In genomic region chr6:43052225-43052841, GRCh38 we compare ENCODE assay signal across 8 cellular contexts. TPM values are rescaled to one million over a fixed set of nuclear protein-coding genes. Genes with fewer than 3 reads are reported as not detected.
A peak's percentile ranks its signal among the peaks of the same experiment; 100 is the strongest.
DNase-seq lines count a peak whose midpoint lies in the region; ATAC-seq and TF ChIP-seq lines count a peak whose summit lies in the region.

No MANE protein-coding gene starts in this region.

- H3K4me1 Mint-ChIP-seq in IgD-negative memory B cell = peaks cover 10 to 23% (median 19%) of the 10 kb centered on the region in 3 donors
- H3K4me1 Mint-ChIP-seq in naive B cell = peaks cover 16 to 42% (median 36%) of the 10 kb centered on the region in 3 donors

- H3K27ac ChIP-seq in ACC112 (ENCODE audit: low read depth, low read length) = no peak overlapping the region
- H3K27ac ChIP-seq in breast epithelium = peak overlapping the region; percentile 82 to 96

- DNase-seq in breast epithelium (ENCODE audit: low spot score in 2 of 2) (no peak), naive B cell (no peak), NCI-H1105 treated with DMSO at 0.1 percent for 48 hours (lab: John Stamatoyannopoulos, UW) (no peak), NCI-H345 treated with DMSO at 0.1 percent for 48 hours (lab: John Stamatoyannopoulos, UW; ENCODE audit: unreplicated experiment) (no peak)

- no peak for TF ChIP-seq POLR2A in breast epithelium (IDR thresholded peaks at IDR 0.05)

- peaks cover 28% of the 10 kb centered on the region for H3K79me2 ChIP-seq in ACC112 (ENCODE audit: control insufficient read depth, insufficient read depth, low read length, unreplicated experiment)

- no peak overlapping the region for H2AFZ ChIP-seq in ACC112 (ENCODE audit: low read length, unreplicated experiment)

- TF ChIP-seq CTCF in breast epithelium (IDR thresholded peaks at IDR 0.05) = no peak

- H3K9me3 Mint-ChIP-seq in IgD-negative memory B cell (no peaks in the 10 kb centered on the region), naive B cell (no peaks in the 10 kb centered on the region)

- H3K27ac Mint-ChIP-seq in IgD-negative memory B cell (peak overlapping the region; percentile 90 to 96 (median 92)), naive B cell (peak overlapping the region; percentile 55 to 98 (median 91))

- H3K27me3 Mint-ChIP-seq in IgD-negative memory B cell (no peaks in the 10 kb centered on the region), naive B cell (no peaks in the 10 kb centered on the region)

- H3K4me3 Mint-ChIP-seq in IgD-negative memory B cell (peak overlapping the region; percentile 89 to 99 (median 94)), naive B cell (peak overlapping the region; percentile 51 to 95 (median 94))

- H3K4me3 ChIP-seq in ACC112 (ENCODE audit: low read depth, low read length) = peak overlapping the region; percentile 88
- H3K4me3 ChIP-seq in breast epithelium = peak overlapping the region in 2 of 3 donors; percentile 60 to 88

- H3K36me3 ChIP-seq in ACC112 (ENCODE audit: insufficient read depth, low read length) (peaks cover 10% of the 10 kb centered on the region; the same call in 1 of the 2 replicates), breast epithelium (no peaks in the 10 kb centered on the region)

- intact Hi-C loops in breast epithelium (cut with DNase I; ENCODE audit: low total_unique reads) = no loop called here

- H3K36me3 Mint-ChIP-seq in IgD-negative memory B cell (no peaks in the 10 kb centered on the region), naive B cell (peaks cover 0 to 5% of the 10 kb centered on the region in 2 donors)

- ATAC-seq in naive B cell (ENCODE audit: low read depth in 2 of 2) = no peak
- ATAC-seq in GM21717 (IDR thresholded peaks at IDR 0.05; ENCODE audit: unreplicated experiment) = no peak
- no peak for ATAC-seq in GM19463 (IDR thresholded peaks at IDR 0.05; ENCODE audit: unreplicated experiment)

- H3K9me3 ChIP-seq in breast epithelium = no peaks in the 10 kb centered on the region

- H3K27me3 ChIP-seq in ACC112 (ENCODE audit: insufficient read depth, low read length) = no peaks in the 10 kb centered on the region
- no peaks in the 10 kb centered on the region for H3K27me3 ChIP-seq in breast epithelium

- H3K4me1 ChIP-seq in ACC112 (ENCODE audit: control insufficient read depth, insufficient read depth, low read length, unreplicated experiment) = peaks cover 26% of the 10 kb centered on the region
- H3K4me1 ChIP-seq in breast epithelium = peaks cover 0 to 9% of the 10 kb centered on the region in 2 donors

RNA-seq across cellular contexts. Expression of gene CUL7, which starts 1.3 kb away (rescaled TPM):
- polyA plus RNA-seq in IgD-negative memory B cell (5.3 TPM), naive B cell (ENCODE audit: low read depth in 6 of 6) (1 to 10 TPM; 3.1 to 6.4 (median 4.4) TPM)
- total RNA-seq in breast epithelium = 10 to 100 TPM; 12.6 to 21.4 (median 19.3) TPM

RNA-seq across cellular contexts. Expression of gene MRPL2, which starts 6.9 kb away (rescaled TPM):
- polyA plus RNA-seq in IgD-negative memory B cell (50.5 TPM), naive B cell (ENCODE audit: low read depth in 6 of 6) (10 to 100 TPM; 27.2 to 61.1 (median 42.3) TPM)
- 10 to 100 TPM; 17.9 to 32.1 (median 29.1) TPM for total RNA-seq in breast epithelium

RNA-seq across cellular contexts. Expression of gene KLC4, which starts 7.1 kb away (rescaled TPM):
- polyA plus RNA-seq in IgD-negative memory B cell = 10.2 TPM
- total RNA-seq in breast epithelium = 10 to 100 TPM; 20.5 to 33.7 (median 21.0) TPM
- polyA plus RNA-seq in naive B cell (ENCODE audit: low read depth in 6 of 6) = 10 to 100 TPM in 4 of 6 donors, 1 to 10 TPM in 2; 1.3 to 11.2 (median 10.5) TPM

RNA-seq across cellular contexts. Expression of gene PTK7, which starts 23.8 kb away (rescaled TPM):
- polyA plus RNA-seq in IgD-negative memory B cell (not detected), naive B cell (ENCODE audit: low read depth in 6 of 6) (not detected)
- 10 to 100 TPM in 2 of 3 donors, 1 to 10 TPM in 1; 7.0 to 57.1 (median 52.1) TPM for total RNA-seq in breast epithelium

RNA-seq across cellular contexts. Expression of gene RRP36, which starts 30.9 kb away (rescaled TPM):
- polyA plus RNA-seq in IgD-negative memory B cell (54.8 TPM), naive B cell (ENCODE audit: low read depth in 6 of 6) (10 to 100 TPM; 27.8 to 55.0 (median 39.8) TPM)
- total RNA-seq in breast epithelium = 10 to 100 TPM; 48.8 to 69.2 (median 56.3) TPM
